23 cellular contexts compared by ENCODE assay signal in the genomic region with DNA sequence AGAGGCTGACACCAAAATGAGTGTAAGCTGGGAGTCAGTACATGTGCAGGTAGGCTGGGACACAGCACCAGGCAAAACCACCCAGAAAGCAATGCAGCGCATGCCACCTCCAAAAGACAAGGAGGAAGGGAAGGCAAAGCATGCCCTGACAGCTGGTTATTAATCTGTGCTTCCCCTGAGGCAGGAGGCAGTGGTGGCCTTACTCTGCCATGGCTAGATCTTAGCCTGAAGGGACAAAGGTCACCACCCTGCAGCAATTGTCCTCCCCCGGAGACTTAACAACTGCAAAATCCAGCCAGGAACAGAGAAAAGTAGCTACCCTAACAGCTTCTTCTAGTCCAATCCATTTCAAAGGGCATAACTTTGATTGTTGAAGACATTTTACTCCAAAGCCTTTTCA.
A peak's percentile ranks its signal among the peaks of the same experiment; 100 is the strongest.
DNase-seq lines count a peak whose midpoint lies in the region; ATAC-seq and TF ChIP-seq lines count a peak whose summit lies in the region.
"Had no signal": no experiment of that assay in that cellular context is flagged by ENCODE, and none has a peak within 500 bp of the region (broad histone marks: within the 10 kb centered on the region; RNA-seq: fewer than 3 reads in every experiment).

No MANE protein-coding gene starts in this region.

- H3K79me2 ChIP-seq in hepatocyte: peaks cover 11% of the 10 kb centered on the region

- no peak overlapping the region for H3K4me2 ChIP-seq in hepatocyte
- H3K4me2 ChIP-seq: BLaER1 treated with 17β-estradiol and CSF1 and Interleukin-3, amounts not matched to agents 10 nM and 100 nM had no signal

- H3K4me1 Mint-ChIP-seq in endodermal cell: peaks cover 11% of the 10 kb centered on the region
- H3K4me1 Mint-ChIP-seq in stimulated activated effector memory CD8-positive, alpha-beta T cell treated with anti-CD3 and anti-CD28 coated beads, Interleukin-12 subunit alpha, Interleukin-12 subunit beta, amount 100 ng/mL, for 72 hours: no peaks in the 10 kb centered on the region
- H3K4me1 Mint-ChIP-seq: CD4-positive, alpha-beta memory T cell; IgD-negative memory B cell had no signal

- peaks cover 2% of the 10 kb centered on the region for H3K36me3 Mint-ChIP-seq in endodermal cell (ENCODE audit: low read depth)
- H3K36me3 Mint-ChIP-seq in stimulated activated effector memory CD8-positive, alpha-beta T cell treated with anti-CD3 and anti-CD28 coated beads, Interleukin-12 subunit alpha, Interleukin-12 subunit beta, amount 100 ng/mL, for 72 hours: peaks cover 5% of the 10 kb centered on the region
- H3K36me3 Mint-ChIP-seq: CD4-positive, alpha-beta memory T cell; IgD-negative memory B cell had no signal

- H3K36me3 ChIP-seq in endodermal cell (ENCODE audit: control insufficient read depth, insufficient read depth, low read length) (no peaks in the 10 kb centered on the region), mucosa of descending colon (ENCODE audit: low read depth) (no peaks in the 10 kb centered on the region), hepatocyte (replicated peaks; ENCODE audit: insufficient read depth, low read depth) (no peaks in the 10 kb centered on the region)
- H3K36me3 ChIP-seq: HAP-1 had no signal

- H3K9me3 ChIP-seq in endodermal cell (ENCODE audit: control insufficient read depth, low read length) (no peaks in the 10 kb centered on the region), mucosa of descending colon (no peaks in the 10 kb centered on the region), hepatocyte (ENCODE audit: low read depth) (no peaks in the 10 kb centered on the region)
- H3K9me3 ChIP-seq: BLaER1 treated with 17β-estradiol and CSF1 and Interleukin-3, amounts not matched to agents 10 nM and 100 nM; HAP-1 had no signal

- no peak overlapping the region for H3K4me3 ChIP-seq in endodermal cell (ENCODE audit: low read length)
- no peak overlapping the region for H3K4me3 ChIP-seq in mucosa of descending colon
- no peak overlapping the region for H3K4me3 ChIP-seq in hepatocyte
- H3K4me3 ChIP-seq: BLaER1 treated with 17β-estradiol and CSF1 and Interleukin-3, amounts not matched to agents 10 nM and 100 nM; HAP-1 had no signal

- intact Hi-C loops in mucosa of descending colon (cut with DNase I, micrococcal nuclease): no loop called here

- DNase-seq in NCI-H82 (lab: John Stamatoyannopoulos, UW): peak; percentile 10
- DNase-seq in NCI-H82 treated with DMSO at 0.1 percent for 48 hours (lab: John Stamatoyannopoulos, UW; ENCODE audit: unreplicated experiment): no peak
- no peak for DNase-seq in endodermal cell
- DNase-seq in mucosa of descending colon: no peak
- DNase-seq in stimulated activated effector memory CD8-positive, alpha-beta T cell treated with anti-CD3 and anti-CD28 coated beads, Interleukin-12 subunit alpha, Interleukin-12 subunit beta, amount 100 ng/mL, for 72 hours (ENCODE audit: low spot score in 2 of 2): no peak
- DNase-seq in SW 1271 (lab: John Stamatoyannopoulos, UW): no peak
- DNase-seq in hepatocyte (ENCODE audit: low spot score): no peak
- no peak for DNase-seq in middle frontal gyrus (ENCODE audit: extremely low spot score, low spot score)
- DNase-seq: 8988T; CD4-positive, alpha-beta memory T cell; DMS153; NCI-H1105 treated with DMSO at 0.1 percent for 48 hours; NCI-H1694 treated with DMSO at 0.1 percent for 48 hours; NCI-H2081 treated with DMSO at 0.1 percent for 48 hours; NCI-H2171 treated with DMSO at 0.1 percent for 48 hours; NCI-H446; NCI-H526; SIG-M5 had no signal

- ATAC-seq in mucosa of descending colon: peak; percentile 26
- ATAC-seq in stimulated activated effector memory CD8-positive, alpha-beta T cell treated with anti-CD3 and anti-CD28 coated beads, Interleukin-12 subunit alpha, Interleukin-12 subunit beta, amount 100 ng/mL, for 72 hours: peak; percentile 28
- ATAC-seq: Panc1 had no signal

- H3K27ac Mint-ChIP-seq in endodermal cell: no peak overlapping the region
- H3K27ac Mint-ChIP-seq in stimulated activated effector memory CD8-positive, alpha-beta T cell treated with anti-CD3 and anti-CD28 coated beads, Interleukin-12 subunit alpha, Interleukin-12 subunit beta, amount 100 ng/mL, for 72 hours: no peak overlapping the region
- H3K27ac Mint-ChIP-seq: CD4-positive, alpha-beta memory T cell; IgD-negative memory B cell had no signal

- H3K9me2 ChIP-seq in hepatocyte (replicated peaks; ENCODE audit: insufficient read depth): no peaks in the 10 kb centered on the region

- no peaks in the 10 kb centered on the region for H3K9me3 Mint-ChIP-seq in endodermal cell
- no peaks in the 10 kb centered on the region for H3K9me3 Mint-ChIP-seq in stimulated activated effector memory CD8-positive, alpha-beta T cell treated with anti-CD3 and anti-CD28 coated beads, Interleukin-12 subunit alpha, Interleukin-12 subunit beta, amount 100 ng/mL, for 72 hours
- H3K9me3 Mint-ChIP-seq: CD4-positive, alpha-beta memory T cell; IgD-negative memory B cell had no signal

- no peak overlapping the region for H3K4me3 Mint-ChIP-seq in endodermal cell
- no peak overlapping the region for H3K4me3 Mint-ChIP-seq in stimulated activated effector memory CD8-positive, alpha-beta T cell treated with anti-CD3 and anti-CD28 coated beads, Interleukin-12 subunit alpha, Interleukin-12 subunit beta, amount 100 ng/mL, for 72 hours
- H3K4me3 Mint-ChIP-seq: CD4-positive, alpha-beta memory T cell; IgD-negative memory B cell had no signal

- H3K27me3 Mint-ChIP-seq in endodermal cell (ENCODE audit: insufficient read depth): no peaks in the 10 kb centered on the region
- H3K27me3 Mint-ChIP-seq: IgD-negative memory B cell had no signal

- no peaks in the 10 kb centered on the region for H3K4me1 ChIP-seq in endodermal cell (ENCODE audit: control insufficient read depth, insufficient read depth, low read length)
- H3K4me1 ChIP-seq in mucosa of descending colon (ENCODE audit: low read depth): peaks cover 10% of the 10 kb centered on the region
- peaks cover 24% of the 10 kb centered on the region for H3K4me1 ChIP-seq in hepatocyte (ENCODE audit: insufficient read depth)
- H3K4me1 ChIP-seq: BLaER1 treated with 17β-estradiol and CSF1 and Interleukin-3, amounts not matched to agents 10 nM and 100 nM; HAP-1 had no signal

- H3K27ac ChIP-seq in endodermal cell (ENCODE audit: low read depth, low read length): peak overlapping the region; percentile 16
- no peak overlapping the region for H3K27ac ChIP-seq in hepatocyte
- H3K27ac ChIP-seq: BLaER1 treated with 17β-estradiol and CSF1 and Interleukin-3, amounts not matched to agents 10 nM and 100 nM; HL-60 had no signal

- WGBS in endodermal cell (ENCODE audit: insufficient coverage in 1 of 2, insufficient read length in 1 of 2), 2 experiments: 57 to 89% methylated on average over 1 to 2 of the region's 2 CpGs
- WGBS in hepatocyte (ENCODE audit: low lambda C conversion rate, missing lambda C conversion rate): 62% methylated on average over 2 of the region's 2 CpGs

- H3K27me3 ChIP-seq in endodermal cell (ENCODE audit: control insufficient read depth, insufficient read depth, low read length, poor library complexity, severe bottlenecking): no peaks in the 10 kb centered on the region
- H3K27me3 ChIP-seq in hepatocyte: no peaks in the 10 kb centered on the region
- H3K27me3 ChIP-seq: BLaER1 treated with 17β-estradiol and CSF1 and Interleukin-3, amounts not matched to agents 10 nM and 100 nM had no signal

- no peak overlapping the region for H2AFZ ChIP-seq in hepatocyte

- H4K20me1 ChIP-seq in hepatocyte (ENCODE audit: insufficient read depth, poor library complexity, severe bottlenecking): no peaks in the 10 kb centered on the region

- TF ChIP-seq CTCF in endodermal cell (conservative IDR thresholded peaks at IDR 0.05): no peak
- no peak for TF ChIP-seq CTCF in mucosa of descending colon (IDR thresholded peaks at IDR 0.05)
- TF ChIP-seq CTCF in hepatocyte (IDR thresholded peaks at IDR 0.05; ENCODE audit: poor library complexity): no peak

- H3K9ac ChIP-seq in endodermal cell (ENCODE audit: extremely low read depth, low read length, poor library complexity, severe bottlenecking): no peak overlapping the region
- H3K9ac ChIP-seq: BLaER1 treated with 17β-estradiol and CSF1 and Interleukin-3, amounts not matched to agents 10 nM and 100 nM had no signal
